Comparison of ENCODE assay signal across 8 cellular contexts in the genomic region with DNA sequence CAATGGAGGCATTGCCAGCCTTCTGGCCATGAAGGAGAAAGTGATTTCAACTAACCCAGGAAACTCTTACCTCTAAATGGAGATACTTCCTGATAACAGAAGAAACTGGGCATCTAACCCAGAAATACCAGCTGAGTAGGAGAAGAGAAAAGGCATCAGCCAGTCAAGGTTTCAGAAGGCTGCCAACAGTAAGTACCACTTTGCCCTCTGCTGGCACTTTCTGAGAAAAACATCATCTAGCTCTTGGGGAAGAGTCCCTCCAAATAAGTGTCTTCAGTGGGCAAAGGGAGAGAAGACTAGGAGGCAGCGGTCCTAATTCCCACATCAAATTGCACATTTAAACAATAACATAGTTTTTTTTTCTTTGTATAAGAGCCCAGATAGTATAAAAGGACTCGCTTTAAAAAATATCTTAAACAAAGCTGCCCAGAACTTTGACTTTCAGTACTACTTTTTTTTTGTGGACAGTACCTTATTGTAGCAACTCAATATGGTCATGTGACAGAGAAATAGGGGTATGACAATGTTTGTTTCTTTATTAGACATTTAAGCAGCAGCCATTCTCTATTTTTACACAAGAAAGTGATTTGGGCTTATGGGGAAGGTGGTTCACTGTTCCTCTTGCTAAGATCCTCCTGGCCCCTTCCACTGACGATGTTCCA.
DNase-seq lines count a peak whose midpoint lies in the region; ATAC-seq, FAIRE-seq and TF ChIP-seq lines count a peak whose summit lies in the region.

No MANE protein-coding gene starts in this region.

- H4K20me1 ChIP-seq in keratinocyte (ENCODE audit: control insufficient read depth, extremely low read depth, insufficient read depth, low read length): no peaks in the 10 kb centered on the region

- H3K4me2 ChIP-seq in keratinocyte (ENCODE audit: control insufficient read depth, extremely low read depth, insufficient read depth, low read depth, low read length): no peak overlapping the region

- in situ Hi-C loops in astrocyte of the spinal cord (cut with HindIII; ENCODE audit: low sequenced_read_pairs): no loop called here

- no peak overlapping the region for H3K9ac ChIP-seq in keratinocyte (ENCODE audit: control insufficient read depth, extremely low read depth, insufficient read depth, low read length)

- FAIRE-seq in D721Med (lab: Jason Lieb, UNC) (no peak), keratinocyte (lab: Jason Lieb, UNC) (peak; percentile 9), urothelium cell line (lab: Jason Lieb, UNC) (no peak)

- ATAC-seq in GM19035 (IDR thresholded peaks at IDR 0.05; ENCODE audit: unreplicated experiment) (peak; percentile 79), HG03139 (IDR thresholded peaks at IDR 0.05; ENCODE audit: unreplicated experiment) (peak; percentile 80), T-helper 17 cell (no peak)

- no peaks in the 10 kb centered on the region for H3K27me3 ChIP-seq in keratinocyte (ENCODE audit: control insufficient read depth, extremely low read depth, insufficient read depth, low read length)

- no peak overlapping the region for H2AFZ ChIP-seq in keratinocyte (ENCODE audit: control insufficient read depth, low read length)

- DNase-seq in D721Med (ENCODE audit: insufficient read length, low spot score) (no peak), NCI-H2171 treated with DMSO at 0.1 percent for 48 hours (lab: John Stamatoyannopoulos, UW) (peak; percentile 41), astrocyte of the spinal cord (ENCODE audit: low read depth, low spot score) (peak; percentile 61), keratinocyte (ENCODE audit: low read depth, low spot score) (peak; percentile 7), urothelium cell line (ENCODE audit: low spot score) (peak; percentile 44), T-helper 17 cell (no peak)

- H3K4me1 Mint-ChIP-seq in T-helper 17 cell: no peaks in the 10 kb centered on the region

- H3K36me3 ChIP-seq in keratinocyte (ENCODE audit: control insufficient read depth in 2 of 2, extremely low read depth in 1 of 2, insufficient read depth in 2 of 2, low read length in 2 of 2): no peaks in the 10 kb centered on the region

- H3K27me3 Mint-ChIP-seq in T-helper 17 cell: peaks cover 12% of the 10 kb centered on the region

- H3K36me3 Mint-ChIP-seq in T-helper 17 cell (ENCODE audit: low read depth): no peaks in the 10 kb centered on the region

- dilution Hi-C loops in keratinocyte (cut with MboI; ENCODE audit: extremely low pct_ligation_motif_present, low sequenced_read_pairs): no loop called here

- H3K4me3 Mint-ChIP-seq in T-helper 17 cell: no peak overlapping the region

- peak; percentile 66 for TF ChIP-seq CTCF in D721Med (IDR thresholded peaks at IDR 0.05; ENCODE audit: insufficient read depth, missing control alignments)
- TF ChIP-seq CTCF in astrocyte of the spinal cord (IDR thresholded peaks at IDR 0.05; ENCODE audit: low read depth, low read length): peak; percentile 60
- peak; percentile 53 to 74 (median 69) for TF ChIP-seq CTCF in keratinocyte (optimal IDR thresholded peaks at IDR 0.05 in 1 of 3, IDR thresholded peaks at IDR 0.05 in 1 of 3, conservative IDR thresholded peaks at IDR 0.05 in 1 of 3; ENCODE audit: extremely low read depth in 1 of 3, insufficient read depth in 2 of 3, low read length in 3 of 3)

- H3K9me3 ChIP-seq in keratinocyte (ENCODE audit: control insufficient read depth, low read depth, low read length): no peaks in the 10 kb centered on the region
- no peaks in the 10 kb centered on the region for H3K9me3 ChIP-seq in T-helper 17 cell (ENCODE audit: control insufficient read depth, low read length, poor library complexity, severe bottlenecking)

- no peak overlapping the region for H3K27ac Mint-ChIP-seq in T-helper 17 cell

- H3K27ac ChIP-seq in keratinocyte (ENCODE audit: control insufficient read depth, insufficient read depth, low read length): no peak overlapping the region

- H3K9me1 ChIP-seq in keratinocyte (ENCODE audit: control insufficient read depth, extremely low read depth, insufficient read depth, low read length): no peaks in the 10 kb centered on the region

- no peaks in the 10 kb centered on the region for H3K79me2 ChIP-seq in keratinocyte (ENCODE audit: control insufficient read depth, insufficient read depth, low read length)

- H3K4me3 ChIP-seq in astrocyte of the spinal cord (ENCODE audit: low read depth, low read length): no peak overlapping the region
- no peak overlapping the region for H3K4me3 ChIP-seq in keratinocyte (ENCODE audit: control insufficient read depth in 2 of 3, extremely low read depth in 1 of 3, insufficient read depth in 2 of 3, low read depth in 1 of 3, low read length in 3 of 3)

- no peaks in the 10 kb centered on the region for H3K4me1 ChIP-seq in keratinocyte (ENCODE audit: control insufficient read depth, extremely low read depth, insufficient read depth, low read length)

Comparison
In these comparisons a context has a peak if more than half of its experiments do, and no peak if none do; other contexts are left out.
1. DNase-seq: peak in NCI-H2171 treated with DMSO at 0.1 percent for 48 hours (single experiment), astrocyte of the spinal cord (single experiment), keratinocyte (single experiment) and urothelium cell line (single experiment); none in D721Med (single experiment) and T-helper 17 cell (0 of 3).
2. Peak in every context shown above with its lines, with median percentiles within 50 percentile points of each other: CTCF ChIP-seq.